ENCODE assay signal across 23 cellular contexts in genomic region chr3:84989102-84989501, GRCh38. TPM values are rescaled to one million over a fixed set of nuclear protein-coding genes. Genes with fewer than 3 reads are reported as not detected.
"Had no signal": no experiment of that assay in that cellular context is flagged by ENCODE, and none has a peak within 500 bp of the region (broad histone marks: within the 10 kb centered on the region; RNA-seq: fewer than 3 reads in every experiment).

No MANE protein-coding gene starts in this region.

- ATAC-seq: gastrocnemius medialis, heart right ventricle, left cardiac atrium, lower lobe of right lung, mucosa of descending colon had no signal

- FAIRE-seq: endothelial cell of umbilical vein, islet of Langerhans, keratinocyte had no signal

- H3K27ac ChIP-seq: coronary artery, esophagus muscularis mucosa, gastrocnemius medialis, heart right ventricle, left ventricle myocardium inferior, lower lobe of right lung had no signal

- H3K27me3 ChIP-seq: dorsolateral prefrontal cortex, esophagus muscularis mucosa, gastrocnemius medialis, heart right ventricle had no signal

- DNase-seq: dermis blood vessel endothelial cell; dorsolateral prefrontal cortex; effector CD4-positive, alpha-beta T cell; effector memory CD4-positive, alpha-beta T cell; foreskin melanocyte; gastrocnemius medialis; glutamatergic neuron; head of caudate nucleus; heart right ventricle; hippocampal formation; left cardiac atrium; left ventricle myocardium inferior; lower lobe of right lung; mesenchymal stem cell; mucosa of descending colon; naive B cell had no signal

- H3K9me3 ChIP-seq: esophagus muscularis mucosa, gastrocnemius medialis, heart right ventricle, left ventricle myocardium inferior, lower lobe of right lung, mucosa of descending colon had no signal

- H3K36me3 ChIP-seq: esophagus muscularis mucosa, gastrocnemius medialis, heart right ventricle, left ventricle myocardium inferior, lower lobe of right lung had no signal

- H3K4me1 ChIP-seq: esophagus muscularis mucosa, gastrocnemius medialis, heart right ventricle, left ventricle myocardium inferior, lower lobe of right lung had no signal

- H3K4me3 ChIP-seq: coronary artery, esophagus muscularis mucosa, gastrocnemius medialis, heart right ventricle, left ventricle myocardium inferior, lower lobe of right lung, mucosa of descending colon had no signal

RNA-seq across cellular contexts. Expression of gene CADM2, which starts 30.3 kb away (rescaled TPM):
- total RNA-seq: dermis blood vessel endothelial cell, endothelial cell of umbilical vein, epithelial cell of proximal tubule, glomerular endothelial cell had no signal
- polyA plus RNA-seq: endothelial cell of umbilical vein, keratinocyte had no signal
